ENCODE assay signal across 23 cellular contexts in the genomic region with DNA sequence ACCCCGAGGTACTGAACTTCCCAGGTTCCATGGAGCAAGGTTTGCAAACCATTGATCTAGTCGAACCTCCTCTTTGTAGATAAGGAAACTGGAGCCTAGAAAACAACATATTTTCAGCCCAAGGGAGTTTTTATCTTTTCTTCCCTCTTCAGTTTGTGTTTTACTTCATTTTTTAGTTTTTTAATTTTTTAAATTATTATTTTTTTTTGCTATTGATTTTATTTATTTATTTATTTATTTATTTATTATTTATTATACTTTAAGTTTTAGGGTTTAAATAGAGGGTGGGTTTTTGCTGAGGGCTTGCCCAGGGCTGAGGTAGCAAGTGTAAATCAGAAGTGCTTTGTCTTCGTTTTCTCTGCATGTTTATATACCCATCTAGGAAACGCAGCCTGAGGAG. TPM values are rescaled to one million over a fixed set of nuclear protein-coding genes. Genes with fewer than 3 reads are reported as not detected.
DNase-seq lines count a peak whose midpoint lies in the region; ATAC-seq, FAIRE-seq and TF ChIP-seq lines count a peak whose summit lies in the region.
"Had no signal": no experiment of that assay in that cellular context is flagged by ENCODE, and none has a peak within 500 bp of the region (broad histone marks: within the 10 kb centered on the region; RNA-seq: fewer than 3 reads in every experiment).

No MANE protein-coding gene starts in this region.

- no peaks in the 10 kb centered on the region for H3K4me1 Mint-ChIP-seq in endodermal cell
- H3K4me1 Mint-ChIP-seq in activated naive CD8-positive, alpha-beta T cell treated with anti-CD3 and anti-CD28 coated beads for 36 hours = no peaks in the 10 kb centered on the region
- H3K4me1 Mint-ChIP-seq: CD14-positive monocyte had no signal

- H3K4me3 ChIP-seq in endodermal cell (ENCODE audit: low read length) (no peak overlapping the region), sigmoid colon (no peak overlapping the region), heart right ventricle (no peak overlapping the region)
- H3K4me3 ChIP-seq: BLaER1, GM12878 had no signal

- H3K4me1 ChIP-seq in endodermal cell (ENCODE audit: control insufficient read depth, insufficient read depth, low read length) (no peaks in the 10 kb centered on the region), sigmoid colon (no peaks in the 10 kb centered on the region), heart right ventricle (no peaks in the 10 kb centered on the region)
- H3K4me1 ChIP-seq: BE2C, BLaER1, Caco-2 had no signal

- 89 to 96% methylated on average over 4 of the region's 4 CpGs for WGBS in endodermal cell (ENCODE audit: insufficient coverage in 1 of 2, insufficient read length in 1 of 2), 2 experiments
- 88 to 95% methylated on average over 4 of the region's 4 CpGs for WGBS in sigmoid colon, 2 donors
- 92 to 97% methylated on average over 4 of the region's 4 CpGs for WGBS in heart right ventricle, 2 donors

- no peak overlapping the region for H3K4me3 Mint-ChIP-seq in endodermal cell
- H3K4me3 Mint-ChIP-seq in activated naive CD8-positive, alpha-beta T cell treated with anti-CD3 and anti-CD28 coated beads for 36 hours = no peak overlapping the region
- H3K4me3 Mint-ChIP-seq: CD14-positive monocyte; CD4-positive, alpha-beta T cell; CD8-positive, alpha-beta T cell had no signal

- no peaks in the 10 kb centered on the region for H3K9me3 Mint-ChIP-seq in endodermal cell
- no peaks in the 10 kb centered on the region for H3K9me3 Mint-ChIP-seq in activated naive CD8-positive, alpha-beta T cell treated with anti-CD3 and anti-CD28 coated beads for 36 hours
- H3K9me3 Mint-ChIP-seq: CD4-positive, alpha-beta T cell; CD8-positive, alpha-beta T cell had no signal

- no peak for ATAC-seq in heart right ventricle
- ATAC-seq: CD8-positive, alpha-beta T cell; GM12878 had no signal

- TF ChIP-seq EP300 in sigmoid colon (IDR thresholded peaks at IDR 0.05) = no peak

- intact Hi-C loops in sigmoid colon (cut with DNase I) (no loop called here), heart right ventricle (cut with DNase I) (no loop called here)

- H3K27ac ChIP-seq in endodermal cell (ENCODE audit: low read depth, low read length) (no peak overlapping the region), sigmoid colon (no peak overlapping the region), heart right ventricle (no peak overlapping the region)
- H3K27ac ChIP-seq: 22Rv1, BLaER1 had no signal

- TF ChIP-seq POLR2A in sigmoid colon (IDR thresholded peaks at IDR 0.05) = no peak

- no peak overlapping the region for H3K9ac ChIP-seq in endodermal cell (ENCODE audit: extremely low read depth, low read length, poor library complexity, severe bottlenecking)
- H3K9ac ChIP-seq: BLaER1 had no signal

- no peaks in the 10 kb centered on the region for H3K27me3 Mint-ChIP-seq in endodermal cell (ENCODE audit: insufficient read depth)
- H3K27me3 Mint-ChIP-seq in activated naive CD8-positive, alpha-beta T cell treated with anti-CD3 and anti-CD28 coated beads for 36 hours = no peaks in the 10 kb centered on the region
- H3K27me3 Mint-ChIP-seq: CD4-positive, alpha-beta T cell had no signal

- POLR2A ChIA-PET in HEK293T (lab: Yijun Ruan, JAX) = no interaction called here

- H3K36me3 ChIP-seq in endodermal cell (ENCODE audit: control insufficient read depth, insufficient read depth, low read length) (peaks cover 50% of the 10 kb centered on the region), sigmoid colon (peaks cover 0 to 76% (median 32%) of the 10 kb centered on the region in 4 donors), heart right ventricle (peaks cover 0 to 94% (median 4%) of the 10 kb centered on the region in 9 donors)

- DNase-seq in endodermal cell (no peak), sigmoid colon (peak; percentile 1), heart right ventricle (no peak), HEK293T (ENCODE audit: extremely low spot score) (no peak)
- DNase-seq in activated naive CD8-positive, alpha-beta T cell treated with anti-CD3 and anti-CD28 coated beads for 36 hours = no peak
- DNase-seq: ACHN; BE2C; C1 segment of cervical spinal cord; Caco-2; Calu3; CD4-positive, alpha-beta T cell; CD8-positive, alpha-beta T cell; DMS79 treated with DMSO at 0.1 percent for 48 hours; GDM1 had no signal

- FAIRE-seq in A204.1 (lab: Jason Lieb, UNC) = peak; percentile 51
- peak; percentile 61 for FAIRE-seq in G401.6 (lab: Jason Lieb, UNC)
- FAIRE-seq: D721Med, GM12878, GM12892, GM18507 had no signal

- H3K27me3 ChIP-seq in endodermal cell (ENCODE audit: control insufficient read depth, insufficient read depth, low read length, poor library complexity, severe bottlenecking) (no peaks in the 10 kb centered on the region), sigmoid colon (no peaks in the 10 kb centered on the region), heart right ventricle (no peaks in the 10 kb centered on the region)
- H3K27me3 ChIP-seq: BE2C, BLaER1 had no signal

- H3K27ac Mint-ChIP-seq in endodermal cell = peak overlapping the region; percentile 38
- H3K27ac Mint-ChIP-seq in activated naive CD8-positive, alpha-beta T cell treated with anti-CD3 and anti-CD28 coated beads for 36 hours = no peak overlapping the region
- H3K27ac Mint-ChIP-seq: CD4-positive, alpha-beta T cell; CD8-positive, alpha-beta T cell had no signal

- H3K36me3 Mint-ChIP-seq in endodermal cell (ENCODE audit: low read depth) = peaks cover 40% of the 10 kb centered on the region
- H3K36me3 Mint-ChIP-seq in activated naive CD8-positive, alpha-beta T cell treated with anti-CD3 and anti-CD28 coated beads for 36 hours = peaks cover 13% of the 10 kb centered on the region

- H3K9me3 ChIP-seq in endodermal cell (ENCODE audit: control insufficient read depth, low read length) (no peaks in the 10 kb centered on the region), sigmoid colon (no peaks in the 10 kb centered on the region), heart right ventricle (no peaks in the 10 kb centered on the region)
- H3K9me3 ChIP-seq: BE2C, BLaER1, Caco-2 had no signal

- CTCF ChIA-PET in HEK293T (lab: Yijun Ruan, JAX) = no interaction called here

- TF ChIP-seq CTCF in endodermal cell (conservative IDR thresholded peaks at IDR 0.05) (no peak), sigmoid colon (IDR thresholded peaks at IDR 0.05) (no peak), heart right ventricle (IDR thresholded peaks at IDR 0.05) (no peak)

TF ChIP-seq in HEK293T, 16 proteins besides CTCF, POLR2A, EP300 and RAD21:
- TF ChIP-seq FOXM1 (IDR thresholded peaks at IDR 0.05; ENCODE audit: borderline replicate concordance) (no peak), L3MBTL2 (conservative IDR thresholded peaks at IDR 0.05) (no peak), ZNF384 (IDR thresholded peaks at IDR 0.05) (no peak), FOXK2 (IDR thresholded peaks at IDR 0.05) (no peak), FOXA1 (IDR thresholded peaks at IDR 0.05) (no peak), SP1 (IDR thresholded peaks at IDR 0.05) (no peak)

RNA-seq across cellular contexts. Expression of a gene that starts 26.9 kb away (rescaled TPM):
- total RNA-seq in endodermal cell (10 to 100 TPM; 32.7 to 33.6 TPM), sigmoid colon (10 to 100 TPM; 12.5 to 40.4 (median 20.4) TPM), heart right ventricle (1 to 10 TPM; 3.5 to 10.0 (median 6.6) TPM)
- polyA plus RNA-seq in endodermal cell (2013, experiment 1 of 2) = 26.2 TPM
- 26.1 TPM for polyA plus RNA-seq in endodermal cell (2013, experiment 2 of 2)
- polyA plus RNA-seq in sigmoid colon (10 to 100 TPM in 1 of 3 donors, 1 to 10 TPM in 2; 1.8 to 19.4 (median 4.9) TPM), heart right ventricle (10 to 100 TPM in 1 of 2 donors, 1 to 10 TPM in 1; 3.8 to 17.9 TPM)
- total RNA-seq in activated naive CD8-positive, alpha-beta T cell treated with anti-CD3 and anti-CD28 coated beads for 36 hours = 10 to 100 TPM; 24.8 to 28.3 TPM

RNA-seq across cellular contexts. Expression of a gene that starts 38.5 kb away (rescaled TPM):
- 10 to 100 TPM; 20.8 to 21.7 TPM for total RNA-seq in endodermal cell
- 25.3 TPM for polyA plus RNA-seq in endodermal cell (2013, experiment 1 of 2)
- polyA plus RNA-seq in endodermal cell (2013, experiment 2 of 2) = 22.1 TPM
- total RNA-seq in sigmoid colon = 10 to 100 TPM; 13.2 to 24.6 (median 16.0) TPM
- polyA plus RNA-seq in sigmoid colon = 1 to 10 TPM; 1.8 to 7.0 (median 3.6) TPM
- 1 to 10 TPM in 1 of 2 experiments, under 1 TPM in 1; 0.90 to 1.2 TPM for total RNA-seq in activated naive CD8-positive, alpha-beta T cell treated with anti-CD3 and anti-CD28 coated beads for 36 hours
- total RNA-seq in heart right ventricle = 10 to 100 TPM; 10.8 to 18.7 (median 15.1) TPM
- polyA plus RNA-seq in heart right ventricle = 1 to 10 TPM; 4.6 to 7.8 TPM

Comparison
In these comparisons a context has a peak if more than half of its experiments do, and no peak if none do; other contexts are left out.
1. RNA of a gene that starts 38.5 kb away (total RNA-seq): 20.8 to 21.7 TPM in endodermal cell, 13.2 to 24.6 TPM in sigmoid colon and 10.8 to 18.7 TPM in heart right ventricle; 0.90 to 1.2 TPM in activated naive CD8-positive, alpha-beta T cell treated with anti-CD3 and anti-CD28 coated beads for 36 hours; every median in the first group is over 4 times any median in the second.